In the genomic region with DNA sequence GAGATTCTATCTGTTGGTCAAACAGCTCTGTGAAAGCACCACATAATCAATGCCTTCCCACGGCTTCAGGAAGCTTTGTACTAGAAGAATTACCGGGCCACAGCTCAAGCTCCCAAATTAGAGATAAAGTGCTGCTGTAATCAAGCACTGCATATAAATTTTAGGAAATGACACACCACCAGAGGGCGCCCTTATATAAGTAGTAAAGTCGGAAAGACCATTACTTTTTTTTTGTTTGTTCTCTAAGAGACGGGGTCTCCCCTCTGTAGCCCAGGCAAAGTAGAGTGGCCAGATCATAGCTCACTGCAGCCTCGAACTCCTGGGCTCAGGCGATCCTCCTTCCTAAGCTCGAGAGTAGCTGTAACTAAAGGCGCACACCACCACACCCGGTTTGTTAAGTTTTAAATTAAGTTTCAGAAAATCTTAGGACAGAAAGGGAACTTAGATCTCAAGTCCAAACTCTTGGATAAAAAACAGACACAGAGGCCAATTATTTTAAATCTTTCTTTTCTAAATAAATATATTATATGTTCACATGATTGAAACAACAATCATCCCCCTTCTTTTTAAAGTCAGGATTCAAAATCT, we compare ENCODE assay signal across 7 cellular contexts. TPM values are rescaled to one million over a fixed set of nuclear protein-coding genes. Genes with fewer than 3 reads are reported as not detected.
DNase-seq lines count a peak whose midpoint lies in the region; FAIRE-seq and TF ChIP-seq lines count a peak whose summit lies in the region.

No MANE protein-coding gene starts in this region.

- H3K4me1 Mint-ChIP-seq in neural progenitor cell, result peaks cover 11% of the 10 kb centered on the region

- no peak overlapping the region for H3K9ac ChIP-seq in MM.1S (ENCODE audit: low read length)
- H3K9ac ChIP-seq in neural progenitor cell, result no peak overlapping the region
- H3K9ac ChIP-seq in stomach smooth muscle (ENCODE audit: low read length in 2 of 2), result peak overlapping the region; percentile 4 to 21

- no peaks in the 10 kb centered on the region for H3K9me3 ChIP-seq in MM.1S (replicated peaks; ENCODE audit: insufficient read depth, low read length)
- no peaks in the 10 kb centered on the region for H3K9me3 ChIP-seq in neural progenitor cell (ENCODE audit: low read depth)
- H3K9me3 ChIP-seq in stomach smooth muscle (ENCODE audit: control insufficient read depth in 2 of 2, low read length in 2 of 2), result no peaks in the 10 kb centered on the region

- FAIRE-seq in GM18507 (lab: Jason Lieb, UNC), result peak; percentile 56

- no peaks in the 10 kb centered on the region for H3K36me3 Mint-ChIP-seq in neural progenitor cell

- no peak overlapping the region for H3K27ac ChIP-seq in MM.1S (ENCODE audit: low read length)
- no peak overlapping the region for H3K27ac ChIP-seq in neural progenitor cell
- H3K27ac ChIP-seq in stomach smooth muscle (ENCODE audit: low read length), result no peak overlapping the region

- DNase-seq in GM18507 (ENCODE audit: extremely low spot score, insufficient read length, low read depth), result peak; percentile 30
- DNase-seq in MM.1S, result peak; percentile 83
- peak; percentile 70 for DNase-seq in RPMI7951 (ENCODE audit: low read depth)
- DNase-seq in activated T-helper 1 cell treated with anti-CD3 and anti-CD28 coated beads, Interleukin-2, amount 50 U/mL, for 16 hours (ENCODE audit: low read depth in 1 of 2, low spot score in 1 of 2), result peak; percentile 50 to 55
- peak; percentile 86 for DNase-seq in fibroblast of pulmonary artery (ENCODE audit: low read depth)
- peak; percentile 94 for DNase-seq in neural progenitor cell (ENCODE audit: low spot score)

- no peaks in the 10 kb centered on the region for H3K9me2 ChIP-seq in MM.1S (replicated peaks; ENCODE audit: insufficient read depth, low read length)

- H3K36me3 ChIP-seq in MM.1S (replicated peaks; ENCODE audit: insufficient read depth, low read length) (no peaks in the 10 kb centered on the region), neural progenitor cell (no peaks in the 10 kb centered on the region), stomach smooth muscle (ENCODE audit: control insufficient read depth in 2 of 2, insufficient read depth in 2 of 2, low read length in 2 of 2) (no peaks in the 10 kb centered on the region)

- H3K27ac Mint-ChIP-seq in neural progenitor cell, result peak overlapping the region; percentile 67

- peaks cover 19% of the 10 kb centered on the region for H3K4me1 ChIP-seq in MM.1S (ENCODE audit: low read length)
- peaks cover 5% of the 10 kb centered on the region for H3K4me1 ChIP-seq in neural progenitor cell
- no peaks in the 10 kb centered on the region for H3K4me1 ChIP-seq in stomach smooth muscle (ENCODE audit: control insufficient read depth, insufficient read depth, low read length)

- no peaks in the 10 kb centered on the region for H4K20me1 ChIP-seq in MM.1S (ENCODE audit: insufficient read depth, low read length)
- peaks cover 23% of the 10 kb centered on the region for H4K20me1 ChIP-seq in neural progenitor cell (ENCODE audit: low read depth)

- H3F3A ChIP-seq in MM.1S (ENCODE audit: insufficient read depth, low read length) (peaks cover 15% of the 10 kb centered on the region), neural progenitor cell (ENCODE audit: low read depth) (peaks cover under 1% of the 10 kb centered on the region)

- H3K9me3 Mint-ChIP-seq in neural progenitor cell, result no peaks in the 10 kb centered on the region

- H3K27me3 ChIP-seq in MM.1S (replicated peaks; ENCODE audit: insufficient read depth, low read length) (no peaks in the 10 kb centered on the region), neural progenitor cell (peaks cover 12% of the 10 kb centered on the region), stomach smooth muscle (ENCODE audit: control insufficient read depth in 1 of 2, insufficient read depth in 2 of 2, low read length in 2 of 2) (no peaks in the 10 kb centered on the region)

- no peaks in the 10 kb centered on the region for H3K79me2 ChIP-seq in MM.1S (ENCODE audit: low read length)
- H3K79me2 ChIP-seq in neural progenitor cell (ENCODE audit: low read depth), result no peaks in the 10 kb centered on the region

- H2AFZ ChIP-seq in MM.1S (ENCODE audit: low read length) (peak overlapping the region; percentile 46; the same call in 1 of the 2 replicates), neural progenitor cell (replicated peaks) (no peak overlapping the region)

- H3K4me2 ChIP-seq in MM.1S (ENCODE audit: low read depth, low read length), result peak overlapping the region; percentile 49; the same call in 1 of the 2 replicates
- H3K4me2 ChIP-seq in neural progenitor cell, result no peak overlapping the region

- peaks cover 3% of the 10 kb centered on the region for H3K27me3 Mint-ChIP-seq in neural progenitor cell (ENCODE audit: insufficient read depth, low read depth)

- TF ChIP-seq CTCF in MM.1S (IDR thresholded peaks at IDR 0.05; ENCODE audit: low read length) (peak; percentile 73), fibroblast of pulmonary artery (IDR thresholded peaks at IDR 0.05; ENCODE audit: low read length, missing control alignments) (peak; percentile 57), neural progenitor cell (IDR thresholded peaks at IDR 0.05) (peak; percentile 87)

- no peak overlapping the region for H3K4me3 Mint-ChIP-seq in neural progenitor cell

- H3K4me3 ChIP-seq in MM.1S (ENCODE audit: low read length) (no peak overlapping the region; the same call in 1 of the 2 replicates), fibroblast of pulmonary artery (replicated peaks; ENCODE audit: low read depth, low read length) (no peak overlapping the region), neural progenitor cell (no peak overlapping the region), stomach smooth muscle (ENCODE audit: low read length in 2 of 2) (peak overlapping the region in 1 of 2 donors; percentile 44)

RNA-seq across cellular contexts. Expression of a gene that starts 32.6 kb away (rescaled TPM):
- 66.3 and 70.1 TPM in 2 replicates for total RNA-seq in RPMI7951 (2014; rRNA removed; shearing (Covaris generic))
- 35.2 and 67.4 TPM in 2 replicates for total RNA-seq in neural progenitor cell (ENCODE audit: low replicate concordance)

RNA-seq across cellular contexts. Expression of a gene that starts 33.9 kb away (rescaled TPM):
- 23.4 and 25.1 TPM in 2 replicates for total RNA-seq in RPMI7951 (2014; rRNA removed; shearing (Covaris generic))
- 19.9 and 47.7 TPM in 2 replicates for total RNA-seq in neural progenitor cell (ENCODE audit: low replicate concordance)

Comparison
In these comparisons a context has a peak if more than half of its experiments do, and no peak if none do; other contexts are left out.
1. DNase-seq: peak in every context shown above with its lines; median percentile 94 in neural progenitor cell; 86 in fibroblast of pulmonary artery; 83 in MM.1S; 70 in RPMI7951; 52 in activated T-helper 1 cell treated with anti-CD3 and anti-CD28 coated beads, Interleukin-2, amount 50 U/mL, for 16 hours; 30 in GM18507.
2. H3K9ac ChIP-seq: peak in stomach smooth muscle (2 of 2); none in MM.1S (single experiment) and neural progenitor cell (single experiment).
3. Peak in every context shown above with its lines, with median percentiles within 50 percentile points of each other: CTCF ChIP-seq.